Comparison of ENCODE assay signal across 7 cellular contexts in the genomic region with DNA sequence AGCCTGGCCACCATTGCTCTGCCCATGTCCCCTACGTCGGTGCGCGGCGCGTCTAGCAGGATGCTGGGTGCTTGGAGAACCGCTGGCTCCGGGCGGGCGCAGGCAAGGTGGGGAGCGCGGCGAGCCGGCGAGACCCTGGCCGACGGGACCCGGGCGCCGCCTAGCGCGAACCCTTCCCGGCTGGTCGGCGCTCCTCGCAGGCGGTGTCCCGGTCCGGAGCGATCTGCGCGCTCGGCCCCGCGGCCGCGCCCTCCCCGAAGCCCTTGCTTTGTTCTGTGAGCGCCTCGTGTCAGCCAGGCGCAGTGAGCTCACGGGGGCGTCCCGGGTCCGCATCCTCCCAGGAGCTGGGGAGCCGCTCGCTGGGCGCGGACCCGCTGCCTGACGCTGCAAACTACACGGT.
A peak's percentile ranks its signal among the peaks of the same experiment; 100 is the strongest.
DNase-seq lines count a peak whose midpoint lies in the region; ATAC-seq, FAIRE-seq and TF ChIP-seq lines count a peak whose summit lies in the region.
"Not testable (repeated sequence)": the region's sequence is repeated elsewhere in the genome, so short reads cannot be mapped to it uniquely, and the experiment has no call there.

No MANE protein-coding gene starts in this region.

- not testable (repeated sequence) for H3K4me1 Mint-ChIP-seq in astrocyte (ENCODE audit: low read depth, unreplicated experiment); endothelial cell (ENCODE audit: unreplicated experiment)

- ATAC-seq in Right ventricle myocardium superior (ENCODE audit: poor library complexity) (peak; percentile 45), HepG2 (peak; percentile 45)

- POLR2A ChIA-PET in AG04450 (lab: Yijun Ruan, JAX); HepG2 (lab: Yijun Ruan, JAX): not testable (repeated sequence)

- not testable (repeated sequence) for H3K27me3 ChIP-seq in AG04450 (ENCODE audit: control insufficient read depth, insufficient read depth, low read length); astrocyte (ENCODE audit: insufficient read depth, low read length); HepG2 (ENCODE audit: control insufficient read depth in 1 of 2, insufficient read depth in 2 of 2, low read length in 2 of 2)

- not testable (repeated sequence) for BruUV-seq in HepG2 (replicated peaks; lab: Mats Ljungman, UMichigan)

- H3K36me3 Mint-ChIP-seq in astrocyte (ENCODE audit: low read depth, unreplicated experiment); endothelial cell (ENCODE audit: low read depth, unreplicated experiment): not testable (repeated sequence)

- not testable (repeated sequence) for H3K27me3 Mint-ChIP-seq in astrocyte (ENCODE audit: low read depth, unreplicated experiment); endothelial cell (ENCODE audit: unreplicated experiment)

- in situ Hi-C loops in HepG2 (cut with HindIII; ENCODE audit: extremely low pct_ligation_motif_present, low pct_unique_long_range_greater_than_20kb) = not testable (repeated sequence)

- not testable (repeated sequence) for H3K4me1 ChIP-seq in astrocyte (ENCODE audit: insufficient read depth, low read length); HepG2 (ENCODE audit: insufficient read depth, low read length)

- H3K9me3 ChIP-seq in AG04450 (ENCODE audit: control insufficient read depth, insufficient read depth, low read length); astrocyte (ENCODE audit: insufficient read depth, low read depth, low read length); HepG2 (ENCODE audit: low read length): not testable (repeated sequence)

- WGBS in HepG2 (ENCODE audit: low lambda C conversion rate) = no CpG with 5 or more reads among the region's 52 CpGs

- not testable (repeated sequence) for H3K9me3 Mint-ChIP-seq in astrocyte (ENCODE audit: unreplicated experiment); endothelial cell (ENCODE audit: unreplicated experiment)

- CTCF ChIA-PET in AG04450 (lab: Charles Lee); HepG2 (lab: Yijun Ruan, JAX; ENCODE audit: low intra/inter-chr PET ratio, low total read pairs): not testable (repeated sequence)

- H3K4me2 ChIP-seq in astrocyte (ENCODE audit: low read length) = peak overlapping the region; percentile 54
- not testable (repeated sequence) for H3K4me2 ChIP-seq in HepG2 (ENCODE audit: low read depth, low read length)

- not testable (repeated sequence) for TF ChIP-seq POLR2A in HepG2 (IDR thresholded peaks at IDR 0.05; ENCODE audit: insufficient read depth in 1 of 2, low read depth in 2 of 2, low read length in 2 of 2)

- not testable (repeated sequence) for H4K20me1 ChIP-seq in astrocyte (ENCODE audit: insufficient read depth, low read length); HepG2 (ENCODE audit: insufficient read depth, low read length)

- not testable (repeated sequence) for H3K79me2 ChIP-seq in astrocyte (ENCODE audit: insufficient read depth, low read length); HepG2 (ENCODE audit: insufficient read depth, low read length)

- H3K9ac ChIP-seq in astrocyte (ENCODE audit: low read length); HepG2 (ENCODE audit: insufficient read depth, low read depth, low read length): not testable (repeated sequence)

- not testable (repeated sequence) for H3K4me3 Mint-ChIP-seq in astrocyte (ENCODE audit: unreplicated experiment); endothelial cell (ENCODE audit: unreplicated experiment)

- not testable (repeated sequence) for TF ChIP-seq RAD21 in HepG2 (CRISPR knock-in tag; IDR thresholded peaks at IDR 0.05)

- not testable (repeated sequence) for DNase-seq in AG04450 (ENCODE audit: low read depth, low spot score); HFF-Myc (ENCODE audit: extremely low read depth, low read depth); astrocyte (ENCODE audit: low read depth); Right ventricle myocardium superior; HepG2 (ENCODE audit: low spot score); skeletal muscle cell (ENCODE audit: low read depth)
- DNase-seq in endothelial cell (ENCODE audit: low spot score) = peak; percentile 3

- H3K27ac ChIP-seq in AG04450 (ENCODE audit: low read depth, low read length); astrocyte (ENCODE audit: low read depth, low read length); HepG2 (ENCODE audit: extremely low read length, insufficient read depth, low read length): not testable (repeated sequence)

- not testable (repeated sequence) for TF ChIP-seq CTCF in AG04450 (IDR thresholded peaks at IDR 0.05; ENCODE audit: low read depth, low read length); HFF-Myc (IDR thresholded peaks at IDR 0.05; ENCODE audit: low read depth, low read length, missing control alignments); astrocyte (IDR thresholded peaks at IDR 0.05; ENCODE audit: insufficient read depth, low read depth, low read length); endothelial cell (IDR thresholded peaks at IDR 0.05; ENCODE audit: unreplicated experiment); HepG2 (CRISPR knock-in tag; IDR thresholded peaks at IDR 0.05)

- not testable (repeated sequence) for TF ChIP-seq EP300 in HepG2 (IDR thresholded peaks at IDR 0.05; ENCODE audit: low read depth in 2 of 2, low read length in 2 of 2); HepG2 (CRISPR knock-in tag; IDR thresholded peaks at IDR 0.05; ENCODE audit: borderline replicate concordance)

- H3K4me3 ChIP-seq in AG04450 (ENCODE audit: low read depth, low read length) = peak overlapping the region; percentile 25; the same call in 1 of the 2 replicates
- peak overlapping the region; percentile 17; the same call in 1 of the 2 replicates for H3K4me3 ChIP-seq in HFF-Myc (replicated peaks; ENCODE audit: low read depth, low read length)
- H3K4me3 ChIP-seq in astrocyte (ENCODE audit: insufficient read depth, low read depth, low read length); HepG2 (replicated peaks in 1 of 3; ENCODE audit: insufficient read depth in 1 of 3, low read depth in 2 of 3, low read length in 3 of 3): not testable (repeated sequence)
- H3K4me3 ChIP-seq in skeletal muscle cell (ENCODE audit: low read depth, low read length) = peak overlapping the region; percentile 10

- H3K36me3 ChIP-seq in astrocyte (ENCODE audit: insufficient read depth, low read length); HepG2 (replicated peaks in 1 of 2; ENCODE audit: control insufficient read depth in 1 of 2, insufficient read depth in 2 of 2, low read length in 2 of 2): not testable (repeated sequence)

- intact Hi-C loops in Right ventricle myocardium superior (cut with DNase I); HepG2 (cut with micrococcal nuclease; ENCODE audit: unreplicated experiment): not testable (repeated sequence)

- FAIRE-seq in astrocyte (lab: Jason Lieb, UNC); HepG2 (lab: Jason Lieb, UNC): not testable (repeated sequence)

- not testable (repeated sequence) for H3K27ac Mint-ChIP-seq in astrocyte (ENCODE audit: unreplicated experiment); endothelial cell (ENCODE audit: unreplicated experiment)

- H2AFZ ChIP-seq in astrocyte (ENCODE audit: low read depth, low read length); HepG2 (ENCODE audit: low read length): not testable (repeated sequence)
